In genomic region chr3:153257673-153258351, GRCh38 we compare ENCODE assay signal across 27 cellular contexts.
DNase-seq lines count a peak whose midpoint lies in the region; ATAC-seq, FAIRE-seq and TF ChIP-seq lines count a peak whose summit lies in the region.
"Had no signal": no experiment of that assay in that cellular context is flagged by ENCODE, and none has a peak within 500 bp of the region (broad histone marks: within the 10 kb centered on the region; RNA-seq: fewer than 3 reads in every experiment).

No MANE protein-coding gene starts in this region.

- no peak overlapping the region for H3K14ac ChIP-seq in mesenchymal stem cell (ENCODE audit: low read length in 2 of 2)

- no peaks in the 10 kb centered on the region for H3K27me3 Mint-ChIP-seq in HFFc6 (ENCODE audit: insufficient read depth)
- H3K27me3 Mint-ChIP-seq: activated T-cell treated with anti-CD3 and anti-CD28 coated beads, Interleukin-2, amount 50 U/mL, for 24 hours; central memory CD8-positive, alpha-beta T cell; stimulated activated naive CD8-positive, alpha-beta T cell treated with anti-CD3 and anti-CD28 coated beads, Interleukin-15, amount 100 ng/mL, for 72 hours had no signal

- H3K4me1 Mint-ChIP-seq in HFFc6 (ENCODE audit: low read depth), result peaks cover 48% of the 10 kb centered on the region

- H3K36me3 Mint-ChIP-seq in HFFc6 (ENCODE audit: low read depth), result no peaks in the 10 kb centered on the region

- H4K91ac ChIP-seq in mesenchymal stem cell (ENCODE audit: low read length), result no peak overlapping the region

- no peak for TF ChIP-seq CTCF in HFFc6 (IDR thresholded peaks at IDR 0.05)
- TF ChIP-seq CTCF in RWPE2 (IDR thresholded peaks at IDR 0.05; ENCODE audit: poor library complexity, severe bottlenecking), result no peak
- TF ChIP-seq CTCF in brain microvascular endothelial cell (IDR thresholded peaks at IDR 0.05; ENCODE audit: low read depth, low read length, missing control alignments), result no peak
- no peak for TF ChIP-seq CTCF in PC-9 (conservative IDR thresholded peaks at IDR 0.05)

- H3K4me3 ChIP-seq in RWPE2 (ENCODE audit: severe bottlenecking) (no peak overlapping the region), brain microvascular endothelial cell (ENCODE audit: low read depth, low read length) (no peak overlapping the region), mesenchymal stem cell (ENCODE audit: insufficient read depth in 1 of 2, low read depth in 1 of 2, low read length in 2 of 2) (no peak overlapping the region), PC-9 (no peak overlapping the region)
- H3K4me3 ChIP-seq: tibial artery had no signal

- no peak for FAIRE-seq in GM12891 (lab: Jason Lieb, UNC)
- FAIRE-seq: GM19239 had no signal

- H3K27me3 ChIP-seq in RWPE2 (ENCODE audit: insufficient read depth, poor library complexity, severe bottlenecking) (no peaks in the 10 kb centered on the region), brain microvascular endothelial cell (replicated peaks) (no peaks in the 10 kb centered on the region), mesenchymal stem cell (ENCODE audit: control insufficient read depth in 1 of 2, insufficient read depth in 1 of 2, low read length in 2 of 2) (no peaks in the 10 kb centered on the region), PC-9 (ENCODE audit: insufficient read depth, low read depth) (no peaks in the 10 kb centered on the region)
- H3K27me3 ChIP-seq: tibial artery had no signal

- CTCF ChIA-PET in PC-9 (lab: Charles Lee), result interaction anchor here (0.6 kb wide), 2 partner anchors 138 to 185 kb away, joined by 4 to 8 read pairs; no protein-coding TSS in a partner anchor

- no peak for DNase-seq in HFFc6
- DNase-seq in RWPE2 (ENCODE audit: low spot score), result no peak
- DNase-seq in brain microvascular endothelial cell, result peak; percentile 42
- DNase-seq in mesenchymal stem cell, result peak; percentile 53
- DNase-seq in dedifferentiated amniotic fluid mesenchymal stem cell (ENCODE audit: extremely low spot score), result no peak
- no peak for DNase-seq in GM12891 (ENCODE audit: insufficient read length, low spot score)
- DNase-seq in PC-9, result no peak
- DNase-seq: activated naive CD4-positive, alpha-beta T cell treated with Interleukin-2 at 50 U/mL for 16 hours; activated T-cell treated with anti-CD3 and anti-CD28 coated beads, Interleukin-2, amount 50 U/mL, for 24 hours; AML-193; amygdala; DMS79 treated with DMSO at 0.1 percent for 48 hours; effector CD8-positive, alpha-beta T cell; NCI-H146; NCI-H2171; NCI-H524 treated with DMSO at 0.1 percent for 48 hours; occipital lobe; retina; stimulated activated naive CD8-positive, alpha-beta T cell treated with anti-CD3 and anti-CD28 coated beads, Interleukin-15, amount 100 ng/mL, for 72 hours; T1000; tibial artery had no signal

- H3K36me3 ChIP-seq in RWPE2 (ENCODE audit: low read depth), result no peaks in the 10 kb centered on the region
- H3K36me3 ChIP-seq in brain microvascular endothelial cell (replicated peaks), result no peaks in the 10 kb centered on the region
- H3K36me3 ChIP-seq in mesenchymal stem cell (ENCODE audit: control insufficient read depth in 1 of 2, insufficient read depth in 2 of 2, low read depth in 1 of 2, low read length in 2 of 2), result no peaks in the 10 kb centered on the region
- no peaks in the 10 kb centered on the region for H3K36me3 ChIP-seq in PC-9 (ENCODE audit: low read depth)
- H3K36me3 ChIP-seq: tibial artery had no signal

- no peak overlapping the region for H4K8ac ChIP-seq in mesenchymal stem cell (ENCODE audit: low read length)

- no peaks in the 10 kb centered on the region for H3K79me2 ChIP-seq in PC-9 (ENCODE audit: low read depth)

- no peaks in the 10 kb centered on the region for H3K9me3 Mint-ChIP-seq in HFFc6
- H3K9me3 Mint-ChIP-seq: activated T-cell treated with anti-CD3 and anti-CD28 coated beads, Interleukin-2, amount 50 U/mL, for 24 hours; central memory CD8-positive, alpha-beta T cell; memory B cell; stimulated activated naive CD8-positive, alpha-beta T cell treated with anti-CD3 and anti-CD28 coated beads, Interleukin-15, amount 100 ng/mL, for 72 hours had no signal

- no peak for TF ChIP-seq POLR2A in GM12891 (IDR thresholded peaks at IDR 0.05; ENCODE audit: low read depth, low read length)

- no peak overlapping the region for H2BK120ac ChIP-seq in mesenchymal stem cell (ENCODE audit: low read depth, low read length)

- H3K9me3 ChIP-seq in RWPE2 (ENCODE audit: severe bottlenecking) (no peaks in the 10 kb centered on the region), mesenchymal stem cell (ENCODE audit: control insufficient read depth, low read length) (no peaks in the 10 kb centered on the region), PC-9 (ENCODE audit: insufficient read depth, low read depth) (no peaks in the 10 kb centered on the region)
- H3K9me3 ChIP-seq: tibial artery had no signal

- H3K4me1 ChIP-seq in RWPE2 (ENCODE audit: insufficient read depth, poor library complexity, severe bottlenecking), result peaks cover 28% of the 10 kb centered on the region
- H3K4me1 ChIP-seq in mesenchymal stem cell (ENCODE audit: control insufficient read depth, insufficient read depth, low read depth, low read length), result no peaks in the 10 kb centered on the region
- H3K4me1 ChIP-seq in PC-9 (replicated peaks; ENCODE audit: insufficient read depth), result no peaks in the 10 kb centered on the region
- H3K4me1 ChIP-seq: tibial artery had no signal

- no TSS peak for BruUV-seq in PC-9 (replicated peaks; lab: Mats Ljungman, UMichigan)

- H3K27ac ChIP-seq in RWPE2 (ENCODE audit: poor library complexity, severe bottlenecking) (peak overlapping the region; percentile 62), brain microvascular endothelial cell (no peak overlapping the region), mesenchymal stem cell (ENCODE audit: low read length, poor library complexity, severe bottlenecking) (no peak overlapping the region), PC-9 (no peak overlapping the region)
- H3K27ac ChIP-seq: HL-60, tibial artery had no signal

- H3K9me2 ChIP-seq in PC-9 (ENCODE audit: insufficient read depth), result no peaks in the 10 kb centered on the region

- H2AFZ ChIP-seq in mesenchymal stem cell (ENCODE audit: low read depth, low read length) (no peak overlapping the region), PC-9 (no peak overlapping the region)

- no peak; the same call in 2 of the 3 replicates for ATAC-seq in RWPE2 (ENCODE audit: low read depth)
- ATAC-seq: activated CD4-positive, CD25-positive, alpha-beta regulatory T cell treated with anti-CD3 and anti-CD28 coated beads, Interleukin-2, amount 50 U/mL, for 24 hours; esophagus mucosa; stimulated activated naive CD8-positive, alpha-beta T cell treated with anti-CD3 and anti-CD28 coated beads, Interleukin-15, amount 100 ng/mL, for 72 hours had no signal

- no peak overlapping the region for H3K23ac ChIP-seq in mesenchymal stem cell (ENCODE audit: low read length in 2 of 2)

- H4K20me1 ChIP-seq in PC-9 (ENCODE audit: insufficient read depth), result no peaks in the 10 kb centered on the region

- H3K79me1 ChIP-seq in mesenchymal stem cell (replicated peaks; ENCODE audit: low read length, poor library complexity, severe bottlenecking), result no peaks in the 10 kb centered on the region

- H3K4me3 Mint-ChIP-seq in HFFc6, result peak overlapping the region; percentile 5
- H3K4me3 Mint-ChIP-seq: activated T-cell treated with anti-CD3 and anti-CD28 coated beads, Interleukin-2, amount 50 U/mL, for 24 hours; central memory CD8-positive, alpha-beta T cell; memory B cell; stimulated activated naive CD8-positive, alpha-beta T cell treated with anti-CD3 and anti-CD28 coated beads, Interleukin-15, amount 100 ng/mL, for 72 hours had no signal

- in situ Hi-C loops in brain microvascular endothelial cell (cut with HindIII; ENCODE audit: low pct_ligation_motif_present, low sequenced_read_pairs), result no loop called here

- H3K4me2 ChIP-seq in mesenchymal stem cell (ENCODE audit: low read length, poor library complexity, severe bottlenecking) (no peak overlapping the region), PC-9 (no peak overlapping the region)

- H2AK5ac ChIP-seq in mesenchymal stem cell (ENCODE audit: low read length, severe bottlenecking), result no peak overlapping the region

- no peak overlapping the region for H3K18ac ChIP-seq in mesenchymal stem cell (ENCODE audit: low read depth in 1 of 2, low read length in 2 of 2)

- H3K9ac ChIP-seq in mesenchymal stem cell (ENCODE audit: low read length), result no peak overlapping the region

- POLR2A ChIA-PET in PC-9 (lab: Charles Lee; ENCODE audit: unreplicated experiment), result interaction anchor here (0.7 kb wide), 1 partner anchor 1271 kb away, joined by 5 read pairs; no protein-coding TSS in a partner anchor

- 38% methylated on average over 2 of the region's 2 CpGs for WGBS in mesenchymal stem cell

- H2BK15ac ChIP-seq in mesenchymal stem cell (ENCODE audit: low read depth, poor library complexity, severe bottlenecking), result no peak overlapping the region

- intact Hi-C loops in PC-9 (cut with micrococcal nuclease; ENCODE audit: unreplicated experiment), result loop anchor here (2.0 kb wide), 1 partner anchor 27 kb away; no protein-coding TSS in a partner anchor

- peaks cover 9% of the 10 kb centered on the region; the same call in 1 of the 2 replicates for H3F3A ChIP-seq in PC-9 (ENCODE audit: insufficient read depth, low read depth)

- no peak overlapping the region for H3K4ac ChIP-seq in mesenchymal stem cell (ENCODE audit: low read depth in 1 of 2, low read length in 2 of 2)

- peak overlapping the region; percentile 22; the same call in 1 of the 2 replicates for H3K27ac Mint-ChIP-seq in HFFc6
- H3K27ac Mint-ChIP-seq: activated T-cell treated with anti-CD3 and anti-CD28 coated beads, Interleukin-2, amount 50 U/mL, for 24 hours; memory B cell; stimulated activated naive CD8-positive, alpha-beta T cell treated with anti-CD3 and anti-CD28 coated beads, Interleukin-15, amount 100 ng/mL, for 72 hours had no signal

- H2BK5ac ChIP-seq in mesenchymal stem cell (ENCODE audit: low read depth, low read length, poor library complexity, severe bottlenecking), result no peak overlapping the region

- H2BK12ac ChIP-seq in mesenchymal stem cell (ENCODE audit: low read length in 2 of 2), result no peak overlapping the region

TF ChIP-seq in GM12891, 5 proteins besides CTCF, POLR2A, EP300 and RAD21:
- no peak for TF ChIP-seq POLR2AphosphoS5 (IDR thresholded peaks at IDR 0.05; ENCODE audit: low read depth, low read length)
- no peak for TF ChIP-seq SPI1 (IDR thresholded peaks at IDR 0.05; ENCODE audit: low read depth, low read length)

Comparison
In these comparisons a context has a peak if more than half of its experiments do, and no peak if none do; other contexts are left out.
1. DNase-seq: peak in brain microvascular endothelial cell (single experiment) and mesenchymal stem cell (single experiment); none in HFFc6 (single experiment), RWPE2 (single experiment), dedifferentiated amniotic fluid mesenchymal stem cell (single experiment), GM12891 (single experiment) and PC-9 (0 of 2).